ENCODE assay signal across 19 cellular contexts in genomic region chr9:129604766-129605163, GRCh38. TPM values are rescaled to one million over a fixed set of nuclear protein-coding genes. Genes with fewer than 3 reads are reported as not detected.
DNase-seq lines count a peak whose midpoint lies in the region; ATAC-seq and TF ChIP-seq lines count a peak whose summit lies in the region.
"Had no signal": no experiment of that assay in that cellular context is flagged by ENCODE, and none has a peak within 500 bp of the region (broad histone marks: within the 10 kb centered on the region; RNA-seq: fewer than 3 reads in every experiment).

No MANE protein-coding gene starts in this region.

- H3K36me3 ChIP-seq in HCT116 (ENCODE audit: control insufficient read depth in 1 of 2, insufficient read depth in 2 of 2, low read length in 2 of 2) = no peaks in the 10 kb centered on the region
- H3K36me3 ChIP-seq in A673 (ENCODE audit: insufficient read depth, low read length, poor library complexity, severe bottlenecking) = no peaks in the 10 kb centered on the region
- H3K36me3 ChIP-seq: SJSA1 had no signal

- RAD21 ChIA-PET in HCT116 (lab: Charles Lee; ENCODE audit: low non-redundant PET in 1 of 2, low total read pairs in 2 of 2, uncharacterized antibody in 2 of 2, unreplicated experiment in 2 of 2) = interaction anchor here in 1 of 2 experiments (0.6 kb wide), 1 partner anchor 452 kb away, joined by 6 read pairs; no protein-coding TSS in a partner anchor

- POLR2A ChIA-PET in HCT116 (lab: Charles Lee) (interaction anchor here (0.8 to 1.6 kb wide), 7 partner anchors 13 to 427 kb away, joined by 3 to 5 read pairs (median 4); partner anchors contain the start of gene IER5L), A673 (lab: Charles Lee; ENCODE audit: low non-redundant PET) (interaction anchor here (0.6 kb wide), 1 partner anchor 65 kb away, joined by 6 read pairs; no protein-coding TSS in a partner anchor)
- POLR2A ChIA-PET in naive thymus-derived CD8-positive, alpha-beta T cell (lab: Charles Lee) = interaction anchor here (0.5 to 5.1 kb wide), 4 partner anchors 17 to 427 kb away, joined by 3 to 28 read pairs (median 10); partner anchors contain the start of gene IER5L

- TF ChIP-seq CTCF in HCT116 (IDR thresholded peaks at IDR 0.05 in 2 of 3, conservative IDR thresholded peaks at IDR 0.05 in 1 of 3; ENCODE audit: borderline replicate concordance in 1 of 3, insufficient read depth in 1 of 3, low read depth in 2 of 3, low read length in 2 of 3) (no peak), VCaP (conservative IDR thresholded peaks at IDR 0.05) (no peak), A673 (conservative IDR thresholded peaks at IDR 0.05; ENCODE audit: low read depth, low read length) (no peak)

- H4K20me1 ChIP-seq in HCT116 (ENCODE audit: insufficient read depth) = no peaks in the 10 kb centered on the region

- H3K9me2 ChIP-seq in HCT116 (ENCODE audit: insufficient read depth) = no peaks in the 10 kb centered on the region

- TF ChIP-seq RAD21 in HCT116 (IDR thresholded peaks at IDR 0.05; ENCODE audit: low read depth) = no peak

- no peak overlapping the region for H2AFZ ChIP-seq in HCT116 (ENCODE audit: low read depth, low read length, poor library complexity, severe bottlenecking)

- BruUV-seq in HCT116 (replicated peaks; lab: Mats Ljungman, UMichigan) (no TSS peak), A673 (replicated peaks; lab: Mats Ljungman, UMichigan) (no TSS peak)

- TF ChIP-seq POLR2A in HCT116 (IDR thresholded peaks at IDR 0.05; ENCODE audit: borderline replicate concordance, extremely low read depth, insufficient read depth, insufficient read length) = no peak

- H3K9ac ChIP-seq in HCT116 (ENCODE audit: low read length) = peak overlapping the region; percentile 18; the same call in 1 of the 2 replicates

- peaks cover 50% of the 10 kb centered on the region for H3K4me1 Mint-ChIP-seq in activated CD4-positive, alpha-beta T cell treated with anti-CD3 and anti-CD28 coated beads, Interleukin-2, amount 10 ng/mL, durations not matched to agents 24 days and 14 days
- H3K4me1 Mint-ChIP-seq in naive thymus-derived CD8-positive, alpha-beta T cell = peaks cover 13 to 45% (median 42%) of the 10 kb centered on the region in 4 donors

- H3K27ac ChIP-seq in HCT116 (ENCODE audit: low read depth, low read length) (peak overlapping the region; percentile 96), VCaP (peak overlapping the region; percentile 42; the same call in 1 of the 2 replicates), A673 (ENCODE audit: low read depth, low read length, poor library complexity, severe bottlenecking) (no peak overlapping the region)
- H3K27ac ChIP-seq: SJSA1 had no signal

- H3K27me3 ChIP-seq in HCT116 (ENCODE audit: insufficient read depth, low read length) (no peaks in the 10 kb centered on the region), A673 (replicated peaks; ENCODE audit: insufficient read depth, low read depth, low read length, poor library complexity) (no peaks in the 10 kb centered on the region)
- H3K27me3 ChIP-seq: SJSA1 had no signal

- peak overlapping the region; percentile 30 for H3K4me3 Mint-ChIP-seq in activated CD4-positive, alpha-beta T cell treated with anti-CD3 and anti-CD28 coated beads, Interleukin-2, amount 10 ng/mL, durations not matched to agents 24 days and 14 days
- H3K4me3 Mint-ChIP-seq in naive thymus-derived CD8-positive, alpha-beta T cell = peak overlapping the region in 2 of 10 donors; percentile 10 to 27

- H3K9me3 Mint-ChIP-seq in activated CD4-positive, alpha-beta T cell treated with anti-CD3 and anti-CD28 coated beads, Interleukin-2, amount 10 ng/mL, durations not matched to agents 24 days and 14 days = no peaks in the 10 kb centered on the region
- no peaks in the 10 kb centered on the region for H3K9me3 Mint-ChIP-seq in naive thymus-derived CD8-positive, alpha-beta T cell

- peak overlapping the region; percentile 60 for H3K27ac Mint-ChIP-seq in activated CD4-positive, alpha-beta T cell treated with anti-CD3 and anti-CD28 coated beads, Interleukin-2, amount 10 ng/mL, durations not matched to agents 24 days and 14 days
- H3K27ac Mint-ChIP-seq in naive thymus-derived CD8-positive, alpha-beta T cell = peak overlapping the region in 6 of 10 donors; percentile 7 to 85 (median 71)

- H3K27me3 Mint-ChIP-seq in activated CD4-positive, alpha-beta T cell treated with anti-CD3 and anti-CD28 coated beads, Interleukin-2, amount 10 ng/mL, durations not matched to agents 24 days and 14 days = peaks cover under 1% of the 10 kb centered on the region
- no peaks in the 10 kb centered on the region for H3K27me3 Mint-ChIP-seq in naive thymus-derived CD8-positive, alpha-beta T cell

- ATAC-seq in HCT116 (no peak), GM21786 (IDR thresholded peaks at IDR 0.05; ENCODE audit: unreplicated experiment) (no peak)
- ATAC-seq in naive thymus-derived CD8-positive, alpha-beta T cell = peak in 1 of 2 donors; percentile 5

- H3K9me3 ChIP-seq in HCT116 (ENCODE audit: control insufficient read depth in 1 of 2, insufficient read depth in 1 of 2, low read depth in 1 of 2, low read length in 2 of 2) (no peaks in the 10 kb centered on the region), A673 (ENCODE audit: low read depth, low read length, poor library complexity, severe bottlenecking) (no peaks in the 10 kb centered on the region)
- H3K9me3 ChIP-seq: SJSA1 had no signal

- no peaks in the 10 kb centered on the region; the same call in 1 of the 2 replicates for H3K79me2 ChIP-seq in HCT116 (ENCODE audit: insufficient read depth, low read length)

- H3K4me1 ChIP-seq in HCT116 (ENCODE audit: control insufficient read depth in 1 of 2, insufficient read depth in 2 of 2, low read length in 2 of 2) (peaks cover 87 to 95% of the 10 kb centered on the region in 2 experiments), A673 (ENCODE audit: insufficient read depth, low read length, poor library complexity, severe bottlenecking) (peaks cover 52% of the 10 kb centered on the region)

- intact Hi-C loops in activated CD4-positive, alpha-beta T cell treated with anti-CD3 and anti-CD28 coated beads, Interleukin-2, amount 10 ng/mL, durations not matched to agents 24 days and 14 days (cut with micrococcal nuclease) = no loop called here
- intact Hi-C loops in HCT116 (cut with micrococcal nuclease) (no loop called here), A673 (cut with micrococcal nuclease; ENCODE audit: unreplicated experiment) (loop anchor here (10.0 kb wide), 1 partner anchor 110 kb away; no protein-coding TSS in a partner anchor)

- DNase-seq in activated CD4-positive, alpha-beta T cell treated with anti-CD3 and anti-CD28 coated beads, Interleukin-2, amount 10 ng/mL, durations not matched to agents 24 days and 14 days = peak; percentile 77
- DNase-seq in activated CD4-positive, alpha-beta T cell treated with anti-CD3 and anti-CD28 coated beads for 48 hours = no peak
- no peak for DNase-seq in HCT116 (ENCODE audit: low read depth, low spot score)
- DNase-seq in naive thymus-derived CD8-positive, alpha-beta T cell = no peak
- no peak for DNase-seq in A673 (ENCODE audit: low spot score)
- no peak for DNase-seq in NCI-H446 treated with DMSO at 0.1 percent for 48 hours (lab: John Stamatoyannopoulos, UW)
- DNase-seq: activated T-cell treated with anti-CD3 and anti-CD28 coated beads for 4 hours; cerebellar nuclear complex; foreskin fibroblast; NCI-H1930; stimulated activated CD4-positive, alpha-beta T cell treated with anti-CD3 and anti-CD28 coated beads, Interleukin-4, amount 100 ng/mL, for 4 hours had no signal

- H3K36me3 Mint-ChIP-seq in activated CD4-positive, alpha-beta T cell treated with anti-CD3 and anti-CD28 coated beads, Interleukin-2, amount 10 ng/mL, durations not matched to agents 24 days and 14 days (ENCODE audit: low read depth) = no peaks in the 10 kb centered on the region
- no peaks in the 10 kb centered on the region for H3K36me3 Mint-ChIP-seq in naive thymus-derived CD8-positive, alpha-beta T cell

- CTCF ChIA-PET in HCT116 (lab: Charles Lee) (interaction anchor here (1.9 kb wide), 1 partner anchor 466 kb away, joined by 5 read pairs; no protein-coding TSS in a partner anchor), A673 (lab: Charles Lee) (interaction anchor here (1.3 to 1.4 kb wide), 2 partner anchors 462 to 473 kb away, joined by 4 read pairs; no protein-coding TSS in a partner anchor)

- H3K4me3 ChIP-seq in HCT116 (replicated peaks in 1 of 2; ENCODE audit: low read depth in 1 of 2, low read length in 2 of 2) (no peak overlapping the region), A673 (ENCODE audit: low read depth, low read length, poor library complexity, severe bottlenecking) (no peak overlapping the region)
- H3K4me3 ChIP-seq: lung, SJSA1 had no signal

- peak overlapping the region; percentile 51 for H3K4me2 ChIP-seq in HCT116 (ENCODE audit: low read length)

TF ChIP-seq in HCT116, 20 proteins besides CTCF, POLR2A, EP300 and RAD21 (continues in another document):
- TF ChIP-seq YY1 (IDR thresholded peaks at IDR 0.05; ENCODE audit: extremely low read depth, insufficient replicate concordance, low read depth, low read length) (no peak), POLR2AphosphoS5 (IDR thresholded peaks at IDR 0.05; ENCODE audit: low read depth, low read length) (no peak), CBX3 (IDR thresholded peaks at IDR 0.05; ENCODE audit: low read depth) (no peak)

RNA-seq across cellular contexts. Expression of gene C9orf50, which starts 16.1 kb away (rescaled TPM):
- total RNA-seq in activated CD4-positive, alpha-beta T cell treated with anti-CD3 and anti-CD28 coated beads, Interleukin-2, amount 10 ng/mL, durations not matched to agents 24 days and 14 days = not detected in 2 replicates
- total RNA-seq in HCT116 (2021; ENCODE audit: unreplicated experiment) = not detected
- not detected in 2 replicates for polyA plus RNA-seq in HCT116 (2012)
- total RNA-seq in naive thymus-derived CD8-positive, alpha-beta T cell = not detected
- not detected for polyA plus RNA-seq in naive thymus-derived CD8-positive, alpha-beta T cell
- 0.28 TPM in 1 of 2 replicates, not detected in the other for total RNA-seq in A673 (2021)
- total RNA-seq: Daoy, HT1080, MCF 10A, SJSA1, urinary bladder had no signal
- polyA plus RNA-seq: lung had no signal

RNA-seq across cellular contexts. Expression of gene NTMT1, which starts 21.2 kb away (rescaled TPM):
- 72.0 and 72.4 TPM in 2 replicates for total RNA-seq in activated CD4-positive, alpha-beta T cell treated with anti-CD3 and anti-CD28 coated beads, Interleukin-2, amount 10 ng/mL, durations not matched to agents 24 days and 14 days
- total RNA-seq in HCT116 (2021; ENCODE audit: unreplicated experiment) = 84.8 TPM
- 82.9 and 91.6 TPM in 2 replicates for polyA plus RNA-seq in HCT116 (2012)
- total RNA-seq in naive thymus-derived CD8-positive, alpha-beta T cell = 10 to 100 TPM; 34.5 to 35.1 TPM
- polyA plus RNA-seq in naive thymus-derived CD8-positive, alpha-beta T cell = 10 to 100 TPM; 40.8 to 57.8 (median 45.2) TPM
- total RNA-seq in A673 (2021) = 82.8 and 87.1 TPM in 2 replicates

RNA-seq across cellular contexts. Expression of gene ASB6, which starts 37.2 kb away (rescaled TPM):
- total RNA-seq in activated CD4-positive, alpha-beta T cell treated with anti-CD3 and anti-CD28 coated beads, Interleukin-2, amount 10 ng/mL, durations not matched to agents 24 days and 14 days = 21.9 and 22.7 TPM in 2 replicates
- total RNA-seq in HCT116 (2021; ENCODE audit: unreplicated experiment) = 21.6 TPM
- polyA plus RNA-seq in HCT116 (2012) = 18.3 and 20.7 TPM in 2 replicates
- 10 to 100 TPM; 33.7 to 35.7 TPM for total RNA-seq in naive thymus-derived CD8-positive, alpha-beta T cell
- 10 to 100 TPM; 14.8 to 29.1 (median 19.8) TPM for polyA plus RNA-seq in naive thymus-derived CD8-positive, alpha-beta T cell
- 30.4 and 36.5 TPM in 2 replicates for total RNA-seq in A673 (2021)
